Comparison of ENCODE assay signal across 21 cellular contexts in genomic region chr18:396251-396555, GRCh38.
DNase-seq lines count a peak whose midpoint lies in the region; TF ChIP-seq lines count a peak whose summit lies in the region.
"Had no signal": no experiment of that assay in that cellular context is flagged by ENCODE, and none has a peak within 500 bp of the region (broad histone marks: within the 10 kb centered on the region; RNA-seq: fewer than 3 reads in every experiment).

No MANE protein-coding gene starts in this region.

- H3K27ac ChIP-seq in sigmoid colon (peak overlapping the region in 3 of 4 donors; percentile 73 to 78 (median 74)), adrenal gland (no peak overlapping the region)
- H3K27ac ChIP-seq: ovary had no signal

- DNase-seq in AG09319 (ENCODE audit: extremely low read depth, low read depth) (peak; percentile 41), iris pigment epithelial cell (ENCODE audit: low read depth) (peak; percentile 32), sigmoid colon (no peak), adrenal gland (no peak), NCI-H510A treated with DMSO at 0.1 percent for 48 hours (lab: John Stamatoyannopoulos, UW) (no peak), NCI-H2196 treated with DMSO at 0.1 percent for 48 hours (lab: John Stamatoyannopoulos, UW; ENCODE audit: unreplicated experiment) (no peak)
- no peak for DNase-seq in stimulated activated CD4-positive, alpha-beta T cell treated with anti-CD3 and anti-CD28 coated beads, Interleukin-4, amount 100 ng/mL, for 4 hours
- DNase-seq: ACHN; activated CD4-positive, alpha-beta T cell treated with anti-CD3 and anti-CD28 coated beads for 4 hours; activated CD8-positive, alpha-beta memory T cell treated with anti-CD3 and anti-CD28 coated beads, Interleukin-2, amount 10 ng/mL, durations not matched to agents 7 days and 5 days; CD4-positive, CD25-positive, alpha-beta regulatory T cell; cortex of kidney; H7; mucosa of descending colon; NCI-H1436 treated with DMSO at 0.1 percent for 48 hours; ovary; stimulated activated CD4-positive, alpha-beta T cell treated with anti-CD3 and anti-CD28 coated beads, Interleukin-1b, Interleukin-23, amount 100 ng/mL, for 48 hours; SW 1271 had no signal

- H3K27me3 ChIP-seq in sigmoid colon (no peaks in the 10 kb centered on the region), adrenal gland (no peaks in the 10 kb centered on the region)
- H3K27me3 ChIP-seq: ovary had no signal

- 85% methylated on average over 1 of the region's 1 CpG for WGBS in sigmoid colon, 2 donors
- WGBS in adrenal gland, 4 donors, result 74 to 85% (median 80%) methylated on average over 1 of the region's 1 CpG

- intact Hi-C loops in sigmoid colon (cut with DNase I), result no loop called here
- intact Hi-C loops in adrenal gland (cut with DNase I), result no loop called here

- no peaks in the 10 kb centered on the region for H3K36me3 ChIP-seq in sigmoid colon
- H3K36me3 ChIP-seq in adrenal gland (replicated peaks in 1 of 2), result no peaks in the 10 kb centered on the region
- H3K36me3 ChIP-seq: ovary had no signal

- no peaks in the 10 kb centered on the region for H3K27me3 Mint-ChIP-seq in brain
- H3K27me3 Mint-ChIP-seq: activated naive CD8-positive, alpha-beta T cell had no signal

- H3K9me3 Mint-ChIP-seq in brain, result no peaks in the 10 kb centered on the region
- H3K9me3 Mint-ChIP-seq: CD4-positive, CD25-positive, alpha-beta regulatory T cell; stimulated activated naive CD8-positive, alpha-beta T cell treated with anti-CD3 and anti-CD28 coated beads, Interleukin-15, Interleukin-2, amounts not matched to agents 100 ng/mL and 50 ng/mL, for 24 hours had no signal

- no peaks in the 10 kb centered on the region for H3K36me3 Mint-ChIP-seq in brain
- H3K36me3 Mint-ChIP-seq: activated CD8-positive, alpha-beta memory T cell treated with anti-CD3 and anti-CD28 coated beads, Interleukin-2, amount 10 ng/mL, durations not matched to agents 7 days and 5 days; activated naive CD8-positive, alpha-beta T cell; CD4-positive, CD25-positive, alpha-beta regulatory T cell had no signal

- H3K4me1 ChIP-seq in sigmoid colon (peaks cover 0 to 47% (median 42%) of the 10 kb centered on the region in 4 donors), adrenal gland (replicated peaks in 1 of 2) (no peaks in the 10 kb centered on the region)

- no peak for TF ChIP-seq CTCF in AG09319 (IDR thresholded peaks at IDR 0.05; ENCODE audit: low read depth, low read length)
- TF ChIP-seq CTCF in brain (conservative IDR thresholded peaks at IDR 0.05), result no peak
- TF ChIP-seq CTCF in sigmoid colon (IDR thresholded peaks at IDR 0.05), result no peak
- no peak for TF ChIP-seq CTCF in adrenal gland (IDR thresholded peaks at IDR 0.05)

- TF ChIP-seq EP300 in sigmoid colon (IDR thresholded peaks at IDR 0.05), result no peak

- H3K27ac Mint-ChIP-seq in brain, result peak overlapping the region in 3 of 5 experiments; percentile 60 to 92 (median 86)
- H3K27ac Mint-ChIP-seq: activated CD8-positive, alpha-beta memory T cell treated with anti-CD3 and anti-CD28 coated beads, Interleukin-2, amount 10 ng/mL, durations not matched to agents 7 days and 5 days; activated naive CD8-positive, alpha-beta T cell; CD4-positive, CD25-positive, alpha-beta regulatory T cell; stimulated activated naive CD8-positive, alpha-beta T cell treated with anti-CD3 and anti-CD28 coated beads, Interleukin-15, Interleukin-2, amounts not matched to agents 100 ng/mL and 50 ng/mL, for 24 hours had no signal

- no peak for TF ChIP-seq POLR2A in sigmoid colon (IDR thresholded peaks at IDR 0.05)
- TF ChIP-seq POLR2A in adrenal gland (IDR thresholded peaks at IDR 0.05), result no peak

- H3K4me3 ChIP-seq in sigmoid colon (no peak overlapping the region), adrenal gland (no peak overlapping the region)
- H3K4me3 ChIP-seq: mucosa of descending colon, ovary had no signal

- H3K4me1 Mint-ChIP-seq in brain, result peaks cover 82% of the 10 kb centered on the region
- H3K4me1 Mint-ChIP-seq: activated CD8-positive, alpha-beta memory T cell treated with anti-CD3 and anti-CD28 coated beads, Interleukin-2, amount 10 ng/mL, durations not matched to agents 7 days and 5 days; CD4-positive, CD25-positive, alpha-beta regulatory T cell had no signal

- H3K9me3 ChIP-seq in sigmoid colon, result no peaks in the 10 kb centered on the region
- no peaks in the 10 kb centered on the region for H3K9me3 ChIP-seq in adrenal gland (replicated peaks in 1 of 3)
- H3K9me3 ChIP-seq: mucosa of descending colon, ovary had no signal

- peak overlapping the region in 1 of 5 experiments; percentile 24 for H3K4me3 Mint-ChIP-seq in brain
- H3K4me3 Mint-ChIP-seq: activated CD8-positive, alpha-beta memory T cell treated with anti-CD3 and anti-CD28 coated beads, Interleukin-2, amount 10 ng/mL, durations not matched to agents 7 days and 5 days; activated naive CD8-positive, alpha-beta T cell; CD4-positive, CD25-positive, alpha-beta regulatory T cell; stimulated activated naive CD8-positive, alpha-beta T cell treated with anti-CD3 and anti-CD28 coated beads, Interleukin-15, Interleukin-2, amounts not matched to agents 100 ng/mL and 50 ng/mL, for 24 hours had no signal

Comparison
In these comparisons a context has a peak if more than half of its experiments do, and no peak if none do; other contexts are left out.
1. DNase-seq: peak in AG09319 (single experiment) and iris pigment epithelial cell (single experiment); none in sigmoid colon (single experiment), adrenal gland (0 of 7), NCI-H510A treated with DMSO at 0.1 percent for 48 hours (single experiment), stimulated activated CD4-positive, alpha-beta T cell treated with anti-CD3 and anti-CD28 coated beads, Interleukin-4, amount 100 ng/mL, for 4 hours (0 of 2) and NCI-H2196 treated with DMSO at 0.1 percent for 48 hours (single experiment).
2. H3K27ac ChIP-seq: peak in sigmoid colon (3 of 4); none in adrenal gland (0 of 5).